ENCODE assay signal across 33 cellular contexts in genomic region chr5:13552361-13552760, GRCh38.
"Had no signal": no experiment of that assay in that cellular context is flagged by ENCODE, and none has a peak within 500 bp of the region (broad histone marks: within the 10 kb centered on the region; RNA-seq: fewer than 3 reads in every experiment).

No MANE protein-coding gene starts in this region.

- ATAC-seq: activated CD8-positive, alpha-beta memory T cell treated with anti-CD3 and anti-CD28 coated beads, Interleukin-2, amount 10 ng/mL, durations not matched to agents 7 days and 5 days; activated naive CD8-positive, alpha-beta T cell treated with anti-CD3 and anti-CD28 coated beads, Interleukin-2, amount 50 U/mL, for 24 hours had no signal

- H3K4me3 Mint-ChIP-seq: activated CD4-positive, alpha-beta memory T cell treated with anti-CD3 and anti-CD28 coated beads, Interleukin-2, amount 10 ng/mL, durations not matched to agents 7 days and 5 days; activated CD8-positive, alpha-beta memory T cell treated with anti-CD3 and anti-CD28 coated beads, Interleukin-2, amount 10 ng/mL, durations not matched to agents 7 days and 5 days; activated naive CD4-positive, alpha-beta T cell treated with anti-CD3 and anti-CD28 coated beads, Interleukin-2, amount 10 ng/mL, durations not matched to agents 7 days and 5 days; activated naive CD8-positive, alpha-beta T cell; activated naive CD8-positive, alpha-beta T cell treated with anti-CD3 and anti-CD28 coated beads, Interleukin-2, amount 50 U/mL, for 24 hours; brain had no signal

- H3K27me3 Mint-ChIP-seq: activated CD4-positive, alpha-beta memory T cell treated with anti-CD3 and anti-CD28 coated beads, Interleukin-2, amount 10 ng/mL, durations not matched to agents 7 days and 5 days; activated CD8-positive, alpha-beta memory T cell treated with anti-CD3 and anti-CD28 coated beads, Interleukin-2, amount 10 ng/mL, durations not matched to agents 7 days and 5 days; activated naive CD4-positive, alpha-beta T cell treated with anti-CD3 and anti-CD28 coated beads, Interleukin-2, amount 10 ng/mL, durations not matched to agents 7 days and 5 days; activated naive CD8-positive, alpha-beta T cell; activated naive CD8-positive, alpha-beta T cell treated with anti-CD3 and anti-CD28 coated beads, Interleukin-2, amount 50 U/mL, for 24 hours; brain had no signal

- DNase-seq: activated CD4-positive, alpha-beta memory T cell treated with anti-CD3 and anti-CD28 coated beads, Interleukin-2, amount 10 ng/mL, durations not matched to agents 7 days and 5 days; activated CD4-positive, alpha-beta T cell treated with anti-CD3 and anti-CD28 coated beads for 1 hour; activated CD4-positive, alpha-beta T cell treated with anti-CD3 and anti-CD28 coated beads for 48 hours; activated CD4-positive, CD25-positive, alpha-beta regulatory T cell; activated CD8-positive, alpha-beta memory T cell treated with anti-CD3 and anti-CD28 coated beads for 24 hours; activated CD8-positive, alpha-beta memory T cell treated with anti-CD3 and anti-CD28 coated beads, Interleukin-2, amount 10 ng/mL, durations not matched to agents 7 days and 5 days; activated CD8-positive, alpha-beta memory T cell treated with anti-CD3 and anti-CD28 coated beads, Interleukin-2, amount 50 U/mL, for 48 hours; activated effector memory CD4-positive, alpha-beta T cell treated with Interleukin-2 at 50 U/mL for 16 hours; activated naive CD4-positive, alpha-beta T cell treated with anti-CD3 and anti-CD28 coated beads, Interleukin-2, amount 10 ng/mL, durations not matched to agents 7 days and 5 days; activated naive CD8-positive, alpha-beta T cell treated with anti-CD3 and anti-CD28 coated beads, Interleukin-2, amount 50 U/mL, for 24 hours; activated T-cell treated with anti-CD3 and anti-CD28 coated beads, Interleukin-2, amount 50 U/mL, for 48 hours; anterior cingulate cortex; central memory CD4-positive, alpha-beta T cell; MM.1S; MV-4-11; NCI-H1092; NCI-H1436 treated with DMSO at 0.1 percent for 48 hours; NCI-H1694 treated with DMSO at 0.1 percent for 48 hours; NCI-H2029; NCI-H2171 treated with DMSO at 0.1 percent for 48 hours; NCI-H2227 treated with DMSO at 0.1 percent for 48 hours; NCI-H510A treated with DMSO at 0.1 percent for 48 hours; NCI-H526 treated with DMSO at 0.1 percent for 48 hours; NCI-H774; Right ventricle myocardium superior; SW 1271; T-helper 1 cell; T-helper 2 cell; T-helper 9 cell had no signal

- H3K36me3 Mint-ChIP-seq: activated CD8-positive, alpha-beta memory T cell treated with anti-CD3 and anti-CD28 coated beads, Interleukin-2, amount 10 ng/mL, durations not matched to agents 7 days and 5 days; activated naive CD4-positive, alpha-beta T cell treated with anti-CD3 and anti-CD28 coated beads, Interleukin-2, amount 10 ng/mL, durations not matched to agents 7 days and 5 days; activated naive CD8-positive, alpha-beta T cell; brain had no signal

- H3K4me1 Mint-ChIP-seq: activated CD4-positive, alpha-beta memory T cell treated with anti-CD3 and anti-CD28 coated beads, Interleukin-2, amount 10 ng/mL, durations not matched to agents 7 days and 5 days; activated CD8-positive, alpha-beta memory T cell treated with anti-CD3 and anti-CD28 coated beads, Interleukin-2, amount 10 ng/mL, durations not matched to agents 7 days and 5 days; activated naive CD4-positive, alpha-beta T cell treated with anti-CD3 and anti-CD28 coated beads, Interleukin-2, amount 10 ng/mL, durations not matched to agents 7 days and 5 days; activated naive CD8-positive, alpha-beta T cell treated with anti-CD3 and anti-CD28 coated beads, Interleukin-2, amount 50 U/mL, for 24 hours had no signal

- H3K27ac ChIP-seq: KMS-11, VCaP had no signal

- H3K27ac Mint-ChIP-seq: activated CD4-positive, alpha-beta memory T cell treated with anti-CD3 and anti-CD28 coated beads, Interleukin-2, amount 10 ng/mL, durations not matched to agents 7 days and 5 days; activated CD8-positive, alpha-beta memory T cell treated with anti-CD3 and anti-CD28 coated beads, Interleukin-2, amount 10 ng/mL, durations not matched to agents 7 days and 5 days; activated naive CD4-positive, alpha-beta T cell treated with anti-CD3 and anti-CD28 coated beads, Interleukin-2, amount 10 ng/mL, durations not matched to agents 7 days and 5 days; activated naive CD8-positive, alpha-beta T cell; activated naive CD8-positive, alpha-beta T cell treated with anti-CD3 and anti-CD28 coated beads, Interleukin-2, amount 50 U/mL, for 24 hours had no signal
